ENCODE assay signal across 12 cellular contexts in genomic region chr11:9859491-9860305, GRCh38.
DNase-seq lines count a peak whose midpoint lies in the region; ATAC-seq, FAIRE-seq and TF ChIP-seq lines count a peak whose summit lies in the region.
"Had no signal": no experiment of that assay in that cellular context is flagged by ENCODE, and none has a peak within 500 bp of the region (broad histone marks: within the 10 kb centered on the region; RNA-seq: fewer than 3 reads in every experiment).

No MANE protein-coding gene starts in this region.

- peaks cover 3 to 17% of the 10 kb centered on the region in 2 experiments for H3K36me3 ChIP-seq in HepG2 (replicated peaks in 1 of 2; ENCODE audit: control insufficient read depth in 1 of 2, insufficient read depth in 2 of 2, low read length in 2 of 2)

- no peaks in the 10 kb centered on the region for H3K79me2 ChIP-seq in HepG2 (ENCODE audit: insufficient read depth, low read length)

- H3K4me3 Mint-ChIP-seq in natural killer cell treated with Interleukin-12 subunit alpha and Interleukin-12 subunit beta and Interleukin-15 and Interleukin-18, amount 100 ng/mL, for 72 hours = no peak overlapping the region
- no peak overlapping the region for H3K4me3 Mint-ChIP-seq in natural killer cell
- H3K4me3 Mint-ChIP-seq in T-helper 1 cell treated with Interleukin-12 subunit alpha and Interleukin-12 subunit beta and Interleukin-4 antibody, amounts not matched to agents 30 μg/mL and 1 μg/mL, for 36 hours = peak overlapping the region; percentile 56

- no peak overlapping the region for H2AFZ ChIP-seq in HepG2 (ENCODE audit: low read length)

- peaks cover 37% of the 10 kb centered on the region for H3K4me1 ChIP-seq in HepG2 (ENCODE audit: insufficient read depth, low read length)

- CTCF ChIA-PET in HepG2 (lab: Yijun Ruan, JAX; ENCODE audit: low intra/inter-chr PET ratio, low total read pairs) = no interaction called here

- TF ChIP-seq EP300 in HepG2 (IDR thresholded peaks at IDR 0.05; ENCODE audit: low read depth in 2 of 2, low read length in 2 of 2) = no peak
- TF ChIP-seq EP300 in HepG2 (CRISPR knock-in tag; IDR thresholded peaks at IDR 0.05; ENCODE audit: borderline replicate concordance) = no peak

- no peak for TF ChIP-seq CTCF in natural killer cell (IDR thresholded peaks at IDR 0.05)
- TF ChIP-seq CTCF in HepG2 (CRISPR knock-in tag; IDR thresholded peaks at IDR 0.05) = no peak

- H3K36me3 Mint-ChIP-seq in natural killer cell treated with Interleukin-12 subunit alpha and Interleukin-12 subunit beta and Interleukin-15 and Interleukin-18, amount 100 ng/mL, for 72 hours = no peaks in the 10 kb centered on the region
- H3K36me3 Mint-ChIP-seq in natural killer cell = no peaks in the 10 kb centered on the region
- no peaks in the 10 kb centered on the region for H3K36me3 Mint-ChIP-seq in T-helper 1 cell treated with Interleukin-12 subunit alpha and Interleukin-12 subunit beta and Interleukin-4 antibody, amounts not matched to agents 30 μg/mL and 1 μg/mL, for 36 hours (ENCODE audit: low read depth)

- FAIRE-seq in HepG2 (lab: Jason Lieb, UNC) = no peak

- POLR2A ChIA-PET in HepG2 (lab: Yijun Ruan, JAX) = no interaction called here

- peaks cover 4 to 7% of the 10 kb centered on the region in 2 donors for H3K4me1 Mint-ChIP-seq in natural killer cell treated with Interleukin-12 subunit alpha and Interleukin-12 subunit beta and Interleukin-15 and Interleukin-18, amount 100 ng/mL, for 72 hours (ENCODE audit: low read depth in 2 of 2)
- peaks cover 6 to 8% of the 10 kb centered on the region in 2 donors for H3K4me1 Mint-ChIP-seq in natural killer cell
- peaks cover 30% of the 10 kb centered on the region for H3K4me1 Mint-ChIP-seq in T-helper 1 cell treated with Interleukin-12 subunit alpha and Interleukin-12 subunit beta and Interleukin-4 antibody, amounts not matched to agents 30 μg/mL and 1 μg/mL, for 36 hours (ENCODE audit: low read depth)

- no peaks in the 10 kb centered on the region for H3K9me3 Mint-ChIP-seq in natural killer cell treated with Interleukin-12 subunit alpha and Interleukin-12 subunit beta and Interleukin-15 and Interleukin-18, amount 100 ng/mL, for 72 hours
- no peaks in the 10 kb centered on the region for H3K9me3 Mint-ChIP-seq in natural killer cell
- H3K9me3 Mint-ChIP-seq in T-helper 1 cell treated with Interleukin-12 subunit alpha and Interleukin-12 subunit beta and Interleukin-4 antibody, amounts not matched to agents 30 μg/mL and 1 μg/mL, for 36 hours = no peaks in the 10 kb centered on the region
- H3K9me3 Mint-ChIP-seq: endodermal cell had no signal

- in situ Hi-C loops in HepG2 (cut with HindIII; ENCODE audit: extremely low pct_ligation_motif_present, low pct_unique_long_range_greater_than_20kb) = loop anchor here (5.0 to 10.0 kb wide), 3 partner anchors 95 to 465 kb away; no protein-coding TSS in a partner anchor

- 96% methylated on average over 5 of the region's 5 CpGs for WGBS in HepG2 (ENCODE audit: low lambda C conversion rate)

- no peak overlapping the region for H3K9ac ChIP-seq in HepG2 (ENCODE audit: insufficient read depth, low read depth, low read length)

- no peak for DNase-seq in natural killer cell treated with Interleukin-12 subunit alpha and Interleukin-12 subunit beta and Interleukin-15 and Interleukin-18, amount 100 ng/mL, for 72 hours (ENCODE audit: low spot score)
- DNase-seq in natural killer cell (no peak), fibroblast of gingiva (ENCODE audit: low read depth) (peak; percentile 40), stromal cell of bone marrow (ENCODE audit: low read depth) (peak; percentile 61), HT-29 (ENCODE audit: low spot score) (no peak), HepG2 (ENCODE audit: low spot score) (no peak), A172 (ENCODE audit: low spot score) (no peak)
- DNase-seq: amniotic stem cell, RPMI8226 had no signal

- peak in 1 of 2 donors; percentile 36 for ATAC-seq in natural killer cell treated with Interleukin-12 subunit alpha and Interleukin-12 subunit beta and Interleukin-15 and Interleukin-18, amount 100 ng/mL, for 72 hours
- ATAC-seq in natural killer cell (no peak), HepG2 (no peak)

- no peak overlapping the region for H3K4me3 ChIP-seq in HepG2 (replicated peaks in 1 of 3; ENCODE audit: insufficient read depth in 1 of 3, low read depth in 2 of 3, low read length in 3 of 3)

- H3K27ac Mint-ChIP-seq in natural killer cell treated with Interleukin-12 subunit alpha and Interleukin-12 subunit beta and Interleukin-15 and Interleukin-18, amount 100 ng/mL, for 72 hours = peak overlapping the region; percentile 16 to 52
- H3K27ac Mint-ChIP-seq in natural killer cell = no peak overlapping the region
- peak overlapping the region; percentile 84 for H3K27ac Mint-ChIP-seq in T-helper 1 cell treated with Interleukin-12 subunit alpha and Interleukin-12 subunit beta and Interleukin-4 antibody, amounts not matched to agents 30 μg/mL and 1 μg/mL, for 36 hours

- H4K20me1 ChIP-seq in HepG2 (ENCODE audit: insufficient read depth, low read length) = no peaks in the 10 kb centered on the region

- H3K27me3 Mint-ChIP-seq in natural killer cell treated with Interleukin-12 subunit alpha and Interleukin-12 subunit beta and Interleukin-15 and Interleukin-18, amount 100 ng/mL, for 72 hours = no peaks in the 10 kb centered on the region
- H3K27me3 Mint-ChIP-seq in natural killer cell (ENCODE audit: low read depth in 2 of 2) = no peaks in the 10 kb centered on the region
- no peaks in the 10 kb centered on the region for H3K27me3 Mint-ChIP-seq in T-helper 1 cell treated with Interleukin-12 subunit alpha and Interleukin-12 subunit beta and Interleukin-4 antibody, amounts not matched to agents 30 μg/mL and 1 μg/mL, for 36 hours (ENCODE audit: low read depth)

- no peaks in the 10 kb centered on the region for H3K27me3 ChIP-seq in HepG2 (ENCODE audit: control insufficient read depth in 1 of 2, insufficient read depth in 2 of 2, low read length in 2 of 2)

- BruUV-seq in HepG2 (replicated peaks; lab: Mats Ljungman, UMichigan) = no TSS peak

- TF ChIP-seq RAD21 in HepG2 (CRISPR knock-in tag; IDR thresholded peaks at IDR 0.05) = no peak

- H3K4me2 ChIP-seq in HepG2 (ENCODE audit: low read depth, low read length) = no peak overlapping the region

- H3K27ac ChIP-seq in HepG2 (ENCODE audit: extremely low read length, insufficient read depth, low read length) = no peak overlapping the region
- H3K27ac ChIP-seq: C4-2B had no signal

- H3K9me3 ChIP-seq in HepG2 (ENCODE audit: low read length) = no peaks in the 10 kb centered on the region

- TF ChIP-seq POLR2A in HepG2 (IDR thresholded peaks at IDR 0.05; ENCODE audit: insufficient read depth in 1 of 2, low read depth in 2 of 2, low read length in 2 of 2) = no peak

- intact Hi-C loops in natural killer cell (cut with micrococcal nuclease) = no loop called here
- intact Hi-C loops in HepG2 (cut with micrococcal nuclease; ENCODE audit: unreplicated experiment) = loop anchor here (5.0 kb wide), 3 partner anchors 218 to 463 kb away; partner anchors contain the start of gene ADM

TF ChIP-seq in HepG2, 621 proteins besides CTCF, POLR2A, EP300 and RAD21:
- no peak for TF ChIP-seq RFX1 (IDR thresholded peaks at IDR 0.05)
- TF ChIP-seq ONECUT2 (CRISPR knock-in tag; IDR thresholded peaks at IDR 0.05) = no peak
- TF ChIP-seq ZNF780A (CRISPR knock-in tag; IDR thresholded peaks at IDR 0.05) = no peak
- TF ChIP-seq ZNF432 (CRISPR knock-in tag; IDR thresholded peaks at IDR 0.05; ENCODE audit: borderline replicate concordance) = no peak
- no peak for TF ChIP-seq THAP7 (CRISPR knock-in tag; IDR thresholded peaks at IDR 0.05)
- no peak for TF ChIP-seq HINFP (CRISPR knock-in tag; IDR thresholded peaks at IDR 0.05; ENCODE audit: low read depth)
- TF ChIP-seq ZFP37 (CRISPR knock-in tag; IDR thresholded peaks at IDR 0.05; ENCODE audit: borderline replicate concordance) = no peak
- TF ChIP-seq SCMH1 (CRISPR knock-in tag; IDR thresholded peaks at IDR 0.05; ENCODE audit: borderline replicate concordance) = no peak
- no peak for TF ChIP-seq STAG1 (CRISPR knock-in tag; IDR thresholded peaks at IDR 0.05)
- TF ChIP-seq GABPB1 (CRISPR knock-in tag; IDR thresholded peaks at IDR 0.05) = no peak
- no peak for TF ChIP-seq DMTF1 (CRISPR knock-in tag; IDR thresholded peaks at IDR 0.05)
- no peak for TF ChIP-seq TCF7 (IDR thresholded peaks at IDR 0.05; ENCODE audit: low read depth)

Comparison
In these comparisons a context has a peak if more than half of its experiments do, and no peak if none do; other contexts are left out.
1. H3K27ac Mint-ChIP-seq: peak in natural killer cell treated with Interleukin-12 subunit alpha and Interleukin-12 subunit beta and Interleukin-15 and Interleukin-18, amount 100 ng/mL, for 72 hours (2 of 2) and T-helper 1 cell treated with Interleukin-12 subunit alpha and Interleukin-12 subunit beta and Interleukin-4 antibody, amounts not matched to agents 30 μg/mL and 1 μg/mL, for 36 hours (single experiment); none in natural killer cell (0 of 2).
2. DNase-seq: peak in fibroblast of gingiva (single experiment) and stromal cell of bone marrow (single experiment); none in natural killer cell treated with Interleukin-12 subunit alpha and Interleukin-12 subunit beta and Interleukin-15 and Interleukin-18, amount 100 ng/mL, for 72 hours (single experiment), natural killer cell (single experiment), HT-29 (single experiment), HepG2 (single experiment) and A172 (single experiment).